ENCODE assay signal across 1 cellular context in the genomic region with DNA sequence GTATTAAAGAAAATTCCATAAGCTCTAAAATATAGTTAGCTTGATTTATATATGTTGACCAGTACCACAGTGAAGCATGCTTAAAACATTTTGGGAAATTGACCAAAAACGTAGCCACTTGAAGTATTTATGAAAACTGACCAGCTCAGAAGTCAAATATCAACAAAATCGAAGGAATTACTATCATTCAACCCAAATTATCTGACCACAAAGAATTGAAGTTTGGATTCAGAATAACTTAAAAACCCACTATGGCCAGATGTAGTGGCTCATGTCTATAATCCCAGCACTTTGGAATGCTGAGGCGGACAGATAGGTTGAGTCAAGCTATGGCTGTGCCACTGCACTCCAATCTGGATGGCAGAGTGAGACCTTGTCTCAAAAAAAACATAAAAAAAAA.
TF ChIP-seq lines count a peak whose summit lies in the region.

No MANE protein-coding gene starts in this region.

TF ChIP-seq in HepG2, 621 proteins besides CTCF, POLR2A, EP300 and RAD21 (continued from another document):
- TF ChIP-seq, protein P1, sequence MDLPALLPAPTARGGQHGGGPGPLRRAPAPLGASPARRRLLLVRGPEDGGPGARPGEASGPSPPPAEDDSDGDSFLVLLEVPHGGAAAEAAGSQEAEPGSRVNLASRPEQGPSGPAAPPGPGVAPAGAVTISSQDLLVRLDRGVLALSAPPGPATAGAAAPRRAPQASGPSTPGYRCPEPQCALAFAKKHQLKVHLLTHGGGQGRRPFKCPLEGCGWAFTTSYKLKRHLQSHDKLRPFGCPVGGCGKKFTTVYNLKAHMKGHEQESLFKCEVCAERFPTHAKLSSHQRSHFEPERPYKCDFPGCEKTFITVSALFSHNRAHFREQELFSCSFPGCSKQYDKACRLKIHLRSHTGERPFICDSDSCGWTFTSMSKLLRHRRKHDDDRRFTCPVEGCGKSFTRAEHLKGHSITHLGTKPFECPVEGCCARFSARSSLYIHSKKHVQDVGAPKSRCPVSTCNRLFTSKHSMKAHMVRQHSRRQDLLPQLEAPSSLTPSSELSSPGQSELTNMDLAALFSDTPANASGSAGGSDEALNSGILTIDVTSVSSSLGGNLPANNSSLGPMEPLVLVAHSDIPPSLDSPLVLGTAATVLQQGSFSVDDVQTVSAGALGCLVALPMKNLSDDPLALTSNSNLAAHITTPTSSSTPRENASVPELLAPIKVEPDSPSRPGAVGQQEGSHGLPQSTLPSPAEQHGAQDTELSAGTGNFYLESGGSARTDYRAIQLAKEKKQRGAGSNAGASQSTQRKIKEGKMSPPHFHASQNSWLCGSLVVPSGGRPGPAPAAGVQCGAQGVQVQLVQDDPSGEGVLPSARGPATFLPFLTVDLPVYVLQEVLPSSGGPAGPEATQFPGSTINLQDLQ (CRISPR knock-in tag; IDR thresholded peaks at IDR 0.05) = no peak
- no peak for TF ChIP-seq U2AF1 (optimal IDR thresholded peaks at IDR 0.05; ENCODE audit: low read depth, low read length)
- TF ChIP-seq, protein P2, sequence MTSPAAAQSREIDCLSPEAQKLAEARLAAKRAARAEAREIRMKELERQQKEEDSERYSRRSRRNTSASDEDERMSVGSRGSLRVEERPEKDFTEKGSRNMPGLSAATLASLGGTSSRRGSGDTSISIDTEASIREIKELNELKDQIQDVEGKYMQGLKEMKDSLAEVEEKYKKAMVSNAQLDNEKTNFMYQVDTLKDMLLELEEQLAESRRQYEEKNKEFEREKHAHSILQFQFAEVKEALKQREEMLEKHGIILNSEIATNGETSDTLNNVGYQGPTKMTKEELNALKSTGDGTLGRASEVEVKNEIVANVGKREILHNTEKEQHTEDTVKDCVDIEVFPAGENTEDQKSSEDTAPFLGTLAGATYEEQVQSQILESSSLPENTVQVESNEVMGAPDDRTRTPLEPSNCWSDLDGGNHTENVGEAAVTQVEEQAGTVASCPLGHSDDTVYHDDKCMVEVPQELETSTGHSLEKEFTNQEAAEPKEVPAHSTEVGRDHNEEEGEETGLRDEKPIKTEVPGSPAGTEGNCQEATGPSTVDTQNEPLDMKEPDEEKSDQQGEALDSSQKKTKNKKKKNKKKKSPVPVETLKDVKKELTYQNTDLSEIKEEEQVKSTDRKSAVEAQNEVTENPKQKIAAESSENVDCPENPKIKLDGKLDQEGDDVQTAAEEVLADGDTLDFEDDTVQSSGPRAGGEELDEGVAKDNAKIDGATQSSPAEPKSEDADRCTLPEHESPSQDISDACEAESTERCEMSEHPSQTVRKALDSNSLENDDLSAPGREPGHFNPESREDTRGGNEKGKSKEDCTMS (CRISPR knock-in tag; conservative IDR thresholded peaks at IDR 0.05) = no peak
TF ChIP-seq in HepG2: peak in this region for 0.
